Comparison of ENCODE assay signal across 8 cellular contexts in the genomic region with DNA sequence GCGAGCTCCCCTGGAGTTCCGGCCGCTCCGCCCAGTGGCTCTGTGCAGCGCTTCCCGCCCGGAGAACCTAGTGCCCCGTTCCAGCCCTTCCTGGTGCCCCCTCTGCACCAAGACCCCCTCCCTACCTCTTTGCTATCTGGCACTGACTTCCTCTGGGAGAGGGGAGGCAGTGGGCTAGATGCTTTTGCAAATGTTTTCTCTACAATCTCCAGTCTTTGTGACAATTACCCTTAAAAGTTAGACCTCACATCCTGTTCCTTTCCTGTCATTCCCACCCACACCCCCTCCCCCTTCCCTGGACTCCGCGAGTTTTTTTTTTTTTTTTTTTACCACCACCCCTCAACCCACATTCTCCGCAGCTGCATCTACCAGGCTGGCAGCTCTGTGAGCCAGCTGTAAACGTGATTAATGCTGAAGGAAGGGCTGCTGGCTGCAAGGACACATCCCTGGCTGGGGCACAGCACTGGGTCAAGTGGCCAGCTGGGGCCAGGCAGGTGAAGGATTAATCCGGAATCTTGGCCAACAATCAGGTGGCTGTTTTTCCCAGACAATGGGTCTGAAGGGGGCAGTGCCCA.
DNase-seq lines count a peak whose midpoint lies in the region; ATAC-seq lines count a peak whose summit lies in the region.

No MANE protein-coding gene starts in this region.

- peak; percentile 34 for DNase-seq in DMS79 (lab: John Stamatoyannopoulos, UW)
- peak; percentile 36 for DNase-seq in NCI-H128 (lab: John Stamatoyannopoulos, UW; ENCODE audit: unreplicated experiment)
- DNase-seq in HuH-7.5 (ENCODE audit: low spot score): no peak
- no peak for DNase-seq in midbrain (lab: John Stamatoyannopoulos, UW)

- no peaks in the 10 kb centered on the region for H3K9me3 Mint-ChIP-seq in activated naive CD8-positive, alpha-beta T cell (ENCODE audit: low read depth)

- H3K4me1 Mint-ChIP-seq in activated naive CD8-positive, alpha-beta T cell (ENCODE audit: low read depth): peaks cover 16% of the 10 kb centered on the region

- H3K4me1 ChIP-seq in mononuclear cell (ENCODE audit: insufficient read depth, low read length): peaks cover 16% of the 10 kb centered on the region

- no peaks in the 10 kb centered on the region for H3K27me3 Mint-ChIP-seq in activated naive CD8-positive, alpha-beta T cell

- H3K4me3 ChIP-seq in mononuclear cell (ENCODE audit: low read length): peak overlapping the region; percentile 13

- H3K27ac Mint-ChIP-seq in activated naive CD8-positive, alpha-beta T cell: no peak overlapping the region

- H3K9me3 ChIP-seq in mononuclear cell (ENCODE audit: low read depth, low read length): no peaks in the 10 kb centered on the region

- no peaks in the 10 kb centered on the region for H3K36me3 Mint-ChIP-seq in activated naive CD8-positive, alpha-beta T cell

- H3K4me3 Mint-ChIP-seq in activated naive CD8-positive, alpha-beta T cell: peak overlapping the region; percentile 84

- peaks cover 20% of the 10 kb centered on the region for H3K27me3 ChIP-seq in mononuclear cell (ENCODE audit: insufficient read depth, low read length)

- ATAC-seq in GM19463 (IDR thresholded peaks at IDR 0.05; ENCODE audit: unreplicated experiment) (no peak), HG02588 (IDR thresholded peaks at IDR 0.05; ENCODE audit: unreplicated experiment) (no peak)

Comparison
In these comparisons a context has a peak if more than half of its experiments do, and no peak if none do; other contexts are left out.
1. DNase-seq: peak in DMS79 (single experiment) and NCI-H128 (single experiment); none in HuH-7.5 (single experiment) and midbrain (single experiment).